ENCODE assay signal across 2 cellular contexts in the genomic region with DNA sequence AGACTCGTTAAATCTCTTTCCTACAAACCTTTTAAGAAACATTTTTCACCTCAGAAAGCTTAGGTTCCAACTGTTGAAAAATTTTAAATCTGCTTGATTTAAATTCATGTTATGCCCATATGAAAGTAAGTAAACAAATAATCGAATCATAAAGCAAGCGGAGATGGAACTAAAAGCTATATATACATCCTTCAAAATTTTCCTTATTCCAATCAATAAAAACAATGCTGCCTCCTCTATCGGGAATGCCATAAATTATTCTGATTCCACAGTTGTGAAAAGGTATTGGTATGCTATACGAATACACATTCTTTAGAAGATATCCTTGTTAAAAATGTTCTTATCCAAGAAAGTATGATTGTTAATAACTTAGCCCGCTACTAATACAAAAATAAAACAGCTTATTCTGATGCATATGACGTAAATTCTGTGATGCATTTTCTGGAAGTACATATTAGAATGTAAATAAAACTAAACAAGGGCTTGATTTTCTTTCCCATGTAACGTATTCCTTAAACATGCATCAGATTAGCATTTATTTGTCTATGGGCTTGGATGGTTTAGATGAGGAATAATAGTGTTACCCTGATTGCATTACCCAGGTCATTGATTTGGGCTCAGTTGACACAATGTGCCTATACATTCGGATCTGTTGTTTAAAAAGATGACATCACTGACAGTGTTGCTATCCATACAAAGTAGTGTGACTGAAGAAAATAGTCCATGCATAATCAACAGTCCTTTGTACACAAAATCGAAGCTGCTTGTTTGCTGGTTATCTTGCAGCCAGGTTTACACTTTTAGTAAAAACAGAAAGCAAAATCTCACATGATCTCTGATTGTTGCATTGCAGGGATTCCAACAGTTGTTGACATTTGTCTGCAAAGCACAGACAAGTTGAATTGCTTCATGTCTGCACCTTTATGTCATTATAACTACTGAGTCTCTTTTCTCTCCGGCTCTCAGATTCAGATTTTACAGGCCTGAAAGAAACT.
TF ChIP-seq lines count a peak whose summit lies in the region.

No MANE protein-coding gene starts in this region.

TF ChIP-seq in SK-N-SH, 30 proteins besides CTCF, POLR2A, EP300 and RAD21 (continues in another document):
- TF ChIP-seq, protein P1, sequence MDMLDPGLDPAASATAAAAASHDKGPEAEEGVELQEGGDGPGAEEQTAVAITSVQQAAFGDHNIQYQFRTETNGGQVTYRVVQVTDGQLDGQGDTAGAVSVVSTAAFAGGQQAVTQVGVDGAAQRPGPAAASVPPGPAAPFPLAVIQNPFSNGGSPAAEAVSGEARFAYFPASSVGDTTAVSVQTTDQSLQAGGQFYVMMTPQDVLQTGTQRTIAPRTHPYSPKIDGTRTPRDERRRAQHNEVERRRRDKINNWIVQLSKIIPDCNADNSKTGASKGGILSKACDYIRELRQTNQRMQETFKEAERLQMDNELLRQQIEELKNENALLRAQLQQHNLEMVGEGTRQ (IDR thresholded peaks at IDR 0.05; ENCODE audit: borderline replicate concordance, low read depth, low read length), result no peak
- TF ChIP-seq, protein P2, sequence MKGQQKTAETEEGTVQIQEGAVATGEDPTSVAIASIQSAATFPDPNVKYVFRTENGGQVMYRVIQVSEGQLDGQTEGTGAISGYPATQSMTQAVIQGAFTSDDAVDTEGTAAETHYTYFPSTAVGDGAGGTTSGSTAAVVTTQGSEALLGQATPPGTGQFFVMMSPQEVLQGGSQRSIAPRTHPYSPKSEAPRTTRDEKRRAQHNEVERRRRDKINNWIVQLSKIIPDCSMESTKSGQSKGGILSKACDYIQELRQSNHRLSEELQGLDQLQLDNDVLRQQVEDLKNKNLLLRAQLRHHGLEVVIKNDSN (IDR thresholded peaks at IDR 0.05; ENCODE audit: borderline replicate concordance, low read depth), result no peak
- TF ChIP-seq EZH2phosphoT487 (IDR thresholded peaks at IDR 0.05; ENCODE audit: borderline replicate concordance, low read depth) (no peak), RCOR1 (IDR thresholded peaks at IDR 0.05; ENCODE audit: low read length) (no peak), TEAD4 (IDR thresholded peaks at IDR 0.05; ENCODE audit: borderline replicate concordance, insufficient read depth) (no peak), MEF2A (IDR thresholded peaks at IDR 0.05; ENCODE audit: borderline replicate concordance, low read depth) (no peak), POLR2AphosphoS5 (IDR thresholded peaks at IDR 0.05; ENCODE audit: low read depth, low read length) (no peak), NRF1 (IDR thresholded peaks at IDR 0.05; ENCODE audit: low read depth, low read length) (no peak), JUND (IDR thresholded peaks at IDR 0.05) (no peak), RFX5 (IDR thresholded peaks at IDR 0.05; ENCODE audit: low read length) (no peak), MXI1 (IDR thresholded peaks at IDR 0.05; ENCODE audit: low read depth, low read length) (no peak), CHD2 (IDR thresholded peaks at IDR 0.05; ENCODE audit: low read length, partially characterized antibody) (no peak), TCF12 (IDR thresholded peaks at IDR 0.05) (no peak)
- TF ChIP-seq, protein P3, sequence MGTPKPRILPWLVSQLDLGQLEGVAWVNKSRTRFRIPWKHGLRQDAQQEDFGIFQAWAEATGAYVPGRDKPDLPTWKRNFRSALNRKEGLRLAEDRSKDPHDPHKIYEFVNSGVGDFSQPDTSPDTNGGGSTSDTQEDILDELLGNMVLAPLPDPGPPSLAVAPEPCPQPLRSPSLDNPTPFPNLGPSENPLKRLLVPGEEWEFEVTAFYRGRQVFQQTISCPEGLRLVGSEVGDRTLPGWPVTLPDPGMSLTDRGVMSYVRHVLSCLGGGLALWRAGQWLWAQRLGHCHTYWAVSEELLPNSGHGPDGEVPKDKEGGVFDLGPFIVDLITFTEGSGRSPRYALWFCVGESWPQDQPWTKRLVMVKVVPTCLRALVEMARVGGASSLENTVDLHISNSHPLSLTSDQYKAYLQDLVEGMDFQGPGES (IDR thresholded peaks at IDR 0.05; ENCODE audit: low read depth, low read length), result no peak
- TF ChIP-seq, protein P4, sequence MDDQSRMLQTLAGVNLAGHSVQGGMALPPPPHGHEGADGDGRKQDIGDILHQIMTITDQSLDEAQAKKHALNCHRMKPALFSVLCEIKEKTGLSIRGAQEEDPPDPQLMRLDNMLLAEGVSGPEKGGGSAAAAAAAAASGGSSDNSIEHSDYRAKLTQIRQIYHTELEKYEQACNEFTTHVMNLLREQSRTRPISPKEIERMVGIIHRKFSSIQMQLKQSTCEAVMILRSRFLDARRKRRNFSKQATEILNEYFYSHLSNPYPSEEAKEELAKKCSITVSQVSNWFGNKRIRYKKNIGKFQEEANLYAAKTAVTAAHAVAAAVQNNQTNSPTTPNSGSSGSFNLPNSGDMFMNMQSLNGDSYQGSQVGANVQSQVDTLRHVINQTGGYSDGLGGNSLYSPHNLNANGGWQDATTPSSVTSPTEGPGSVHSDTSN (IDR thresholded peaks at IDR 0.05), result no peak
- TF ChIP-seq, protein P5, sequence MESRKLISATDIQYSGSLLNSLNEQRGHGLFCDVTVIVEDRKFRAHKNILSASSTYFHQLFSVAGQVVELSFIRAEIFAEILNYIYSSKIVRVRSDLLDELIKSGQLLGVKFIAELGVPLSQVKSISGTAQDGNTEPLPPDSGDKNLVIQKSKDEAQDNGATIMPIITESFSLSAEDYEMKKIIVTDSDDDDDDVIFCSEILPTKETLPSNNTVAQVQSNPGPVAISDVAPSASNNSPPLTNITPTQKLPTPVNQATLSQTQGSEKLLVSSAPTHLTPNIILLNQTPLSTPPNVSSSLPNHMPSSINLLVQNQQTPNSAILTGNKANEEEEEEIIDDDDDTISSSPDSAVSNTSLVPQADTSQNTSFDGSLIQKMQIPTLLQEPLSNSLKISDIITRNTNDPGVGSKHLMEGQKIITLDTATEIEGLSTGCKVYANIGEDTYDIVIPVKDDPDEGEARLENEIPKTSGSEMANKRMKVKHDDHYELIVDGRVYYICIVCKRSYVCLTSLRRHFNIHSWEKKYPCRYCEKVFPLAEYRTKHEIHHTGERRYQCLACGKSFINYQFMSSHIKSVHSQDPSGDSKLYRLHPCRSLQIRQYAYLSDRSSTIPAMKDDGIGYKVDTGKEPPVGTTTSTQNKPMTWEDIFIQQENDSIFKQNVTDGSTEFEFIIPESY (IDR thresholded peaks at IDR 0.05; ENCODE audit: borderline replicate concordance, low read depth), result no peak

TF ChIP-seq in SK-N-SH treated with all-trans-retinoic acid at 6 μM for 48 hours, 23 proteins besides CTCF, POLR2A, EP300 and RAD21 (continued from another document):
- TF ChIP-seq, protein P6, sequence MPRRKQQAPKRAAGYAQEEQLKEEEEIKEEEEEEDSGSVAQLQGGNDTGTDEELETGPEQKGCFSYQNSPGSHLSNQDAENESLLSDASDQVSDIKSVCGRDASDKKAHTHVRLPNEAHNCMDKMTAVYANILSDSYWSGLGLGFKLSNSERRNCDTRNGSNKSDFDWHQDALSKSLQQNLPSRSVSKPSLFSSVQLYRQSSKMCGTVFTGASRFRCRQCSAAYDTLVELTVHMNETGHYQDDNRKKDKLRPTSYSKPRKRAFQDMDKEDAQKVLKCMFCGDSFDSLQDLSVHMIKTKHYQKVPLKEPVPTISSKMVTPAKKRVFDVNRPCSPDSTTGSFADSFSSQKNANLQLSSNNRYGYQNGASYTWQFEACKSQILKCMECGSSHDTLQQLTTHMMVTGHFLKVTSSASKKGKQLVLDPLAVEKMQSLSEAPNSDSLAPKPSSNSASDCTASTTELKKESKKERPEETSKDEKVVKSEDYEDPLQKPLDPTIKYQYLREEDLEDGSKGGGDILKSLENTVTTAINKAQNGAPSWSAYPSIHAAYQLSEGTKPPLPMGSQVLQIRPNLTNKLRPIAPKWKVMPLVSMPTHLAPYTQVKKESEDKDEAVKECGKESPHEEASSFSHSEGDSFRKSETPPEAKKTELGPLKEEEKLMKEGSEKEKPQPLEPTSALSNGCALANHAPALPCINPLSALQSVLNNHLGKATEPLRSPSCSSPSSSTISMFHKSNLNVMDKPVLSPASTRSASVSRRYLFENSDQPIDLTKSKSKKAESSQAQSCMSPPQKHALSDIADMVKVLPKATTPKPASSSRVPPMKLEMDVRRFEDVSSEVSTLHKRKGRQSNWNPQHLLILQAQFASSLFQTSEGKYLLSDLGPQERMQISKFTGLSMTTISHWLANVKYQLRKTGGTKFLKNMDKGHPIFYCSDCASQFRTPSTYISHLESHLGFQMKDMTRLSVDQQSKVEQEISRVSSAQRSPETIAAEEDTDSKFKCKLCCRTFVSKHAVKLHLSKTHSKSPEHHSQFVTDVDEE (CRISPR knock-in tag; IDR thresholded peaks at IDR 0.05), result no peak
- TF ChIP-seq, protein P7, sequence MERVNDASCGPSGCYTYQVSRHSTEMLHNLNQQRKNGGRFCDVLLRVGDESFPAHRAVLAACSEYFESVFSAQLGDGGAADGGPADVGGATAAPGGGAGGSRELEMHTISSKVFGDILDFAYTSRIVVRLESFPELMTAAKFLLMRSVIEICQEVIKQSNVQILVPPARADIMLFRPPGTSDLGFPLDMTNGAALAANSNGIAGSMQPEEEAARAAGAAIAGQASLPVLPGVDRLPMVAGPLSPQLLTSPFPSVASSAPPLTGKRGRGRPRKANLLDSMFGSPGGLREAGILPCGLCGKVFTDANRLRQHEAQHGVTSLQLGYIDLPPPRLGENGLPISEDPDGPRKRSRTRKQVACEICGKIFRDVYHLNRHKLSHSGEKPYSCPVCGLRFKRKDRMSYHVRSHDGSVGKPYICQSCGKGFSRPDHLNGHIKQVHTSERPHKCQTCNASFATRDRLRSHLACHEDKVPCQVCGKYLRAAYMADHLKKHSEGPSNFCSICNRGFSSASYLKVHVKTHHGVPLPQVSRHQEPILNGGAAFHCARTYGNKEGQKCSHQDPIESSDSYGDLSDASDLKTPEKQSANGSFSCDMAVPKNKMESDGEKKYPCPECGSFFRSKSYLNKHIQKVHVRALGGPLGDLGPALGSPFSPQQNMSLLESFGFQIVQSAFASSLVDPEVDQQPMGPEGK (CRISPR knock-in tag; IDR thresholded peaks at IDR 0.05; ENCODE audit: borderline replicate concordance), result no peak
- TF ChIP-seq GLIS3 (CRISPR knock-in tag; IDR thresholded peaks at IDR 0.05) (no peak), ESRRG (CRISPR knock-in tag; IDR thresholded peaks at IDR 0.05) (no peak), OSR1 (CRISPR knock-in tag; IDR thresholded peaks at IDR 0.05) (no peak), ZC3H10 (CRISPR knock-in tag; IDR thresholded peaks at IDR 0.05) (no peak), TOX (CRISPR knock-in tag; IDR thresholded peaks at IDR 0.05; ENCODE audit: borderline replicate concordance) (no peak), ZFP3 (CRISPR knock-in tag; IDR thresholded peaks at IDR 0.05) (no peak), ZFP30 (CRISPR knock-in tag; IDR thresholded peaks at IDR 0.05) (no peak), TCF4 (CRISPR knock-in tag; IDR thresholded peaks at IDR 0.05; ENCODE audit: borderline replicate concordance) (no peak)
- TF ChIP-seq, protein P8, sequence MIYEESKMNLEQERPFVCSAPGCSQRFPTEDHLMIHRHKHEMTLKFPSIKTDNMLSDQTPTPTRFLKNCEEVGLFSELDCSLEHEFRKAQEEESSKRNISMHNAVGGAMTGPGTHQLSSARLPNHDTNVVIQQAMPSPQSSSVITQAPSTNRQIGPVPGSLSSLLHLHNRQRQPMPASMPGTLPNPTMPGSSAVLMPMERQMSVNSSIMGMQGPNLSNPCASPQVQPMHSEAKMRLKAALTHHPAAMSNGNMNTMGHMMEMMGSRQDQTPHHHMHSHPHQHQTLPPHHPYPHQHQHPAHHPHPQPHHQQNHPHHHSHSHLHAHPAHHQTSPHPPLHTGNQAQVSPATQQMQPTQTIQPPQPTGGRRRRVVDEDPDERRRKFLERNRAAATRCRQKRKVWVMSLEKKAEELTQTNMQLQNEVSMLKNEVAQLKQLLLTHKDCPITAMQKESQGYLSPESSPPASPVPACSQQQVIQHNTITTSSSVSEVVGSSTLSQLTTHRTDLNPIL (CRISPR knock-in tag; IDR thresholded peaks at IDR 0.05; ENCODE audit: low read depth), result no peak
